Comparison of ENCODE assay signal across 22 cellular contexts in genomic region chr7:30175171-30175570, GRCh38. TPM values are rescaled to one million over a fixed set of nuclear protein-coding genes. Genes with fewer than 3 reads are reported as not detected.
DNase-seq lines count a peak whose midpoint lies in the region; ATAC-seq and TF ChIP-seq lines count a peak whose summit lies in the region.
"Had no signal": no experiment of that assay in that cellular context is flagged by ENCODE, and none has a peak within 500 bp of the region (broad histone marks: within the 10 kb centered on the region; RNA-seq: fewer than 3 reads in every experiment).

No MANE protein-coding gene starts in this region.

- 74% methylated on average over 4 of the region's 4 CpGs for WGBS in esophagus muscularis mucosa

- H3K9me3 ChIP-seq in esophagus muscularis mucosa = no peaks in the 10 kb centered on the region
- H3K9me3 ChIP-seq: heart right ventricle, left lung, right atrium auricular region, upper lobe of right lung had no signal

- TF ChIP-seq EP300 in esophagus muscularis mucosa (IDR thresholded peaks at IDR 0.05) = no peak

- H3K4me3 ChIP-seq in esophagus muscularis mucosa = no peak overlapping the region
- H3K4me3 ChIP-seq: heart right ventricle, left lung, right atrium auricular region, upper lobe of right lung had no signal

- H3K4me1 ChIP-seq in esophagus muscularis mucosa = peaks cover 49 to 92% (median 69%) of the 10 kb centered on the region in 4 donors

- no peaks in the 10 kb centered on the region for H3K36me3 ChIP-seq in esophagus muscularis mucosa
- H3K36me3 ChIP-seq: heart right ventricle, left lung, right atrium auricular region, upper lobe of right lung had no signal

- TF ChIP-seq POLR2A in esophagus muscularis mucosa (IDR thresholded peaks at IDR 0.05; ENCODE audit: low read depth) = no peak

- TF ChIP-seq CTCF in esophagus muscularis mucosa (IDR thresholded peaks at IDR 0.05) = no peak

- no peak for DNase-seq in Right ventricle myocardium superior
- no peak for DNase-seq in left ventricle myocardium superior
- DNase-seq in NCI-H2107 treated with DMSO at 0.1 percent for 48 hours (lab: John Stamatoyannopoulos, UW; ENCODE audit: unreplicated experiment) = peak; percentile 78
- DNase-seq in esophagus muscularis mucosa (ENCODE audit: extremely low spot score) = no peak
- no peak for DNase-seq in left lobe of liver (ENCODE audit: low spot score)
- DNase-seq in stimulated activated CD8-positive, alpha-beta memory T cell treated with anti-CD3 and anti-CD28 coated beads, Interleukin-4, amount 100 ng/mL, for 48 hours = no peak
- no peak for DNase-seq in activated CD4-positive, alpha-beta T cell treated with anti-CD3 and anti-CD28 coated beads for 4 hours
- DNase-seq: activated CD4-positive, CD25-positive, alpha-beta regulatory T cell treated with anti-CD3 and anti-CD28 coated beads, Interleukin-2, amount 50 U/mL, for 72 hours; activated T-cell treated with anti-CD3 and anti-CD28 coated beads, Interleukin-2, amount 50 U/mL, for 1 hour; heart right ventricle; left lung; natural killer cell; NCI-H1930; NCI-H526 treated with DMSO at 0.1 percent for 48 hours; stimulated activated CD4-positive, alpha-beta T cell treated with anti-CD3 and anti-CD28 coated beads, Interleukin-12 subunit alpha, Interleukin-12 subunit beta, amount 100 ng/mL, for 4 hours; stimulated activated CD4-positive, alpha-beta T cell treated with anti-CD3 and anti-CD28 coated beads, Interleukin-4, amount 100 ng/mL, for 4 hours; stimulated activated naive CD8-positive, alpha-beta T cell treated with anti-CD3 and anti-CD28 coated beads, Interleukin-15, amount 100 ng/mL, for 72 hours; upper lobe of right lung had no signal

- ATAC-seq in Right ventricle myocardium superior (ENCODE audit: poor library complexity) (peak; percentile 20), left ventricle myocardium superior (no peak), left lobe of liver (no peak), GM18861 (IDR thresholded peaks at IDR 0.05; ENCODE audit: unreplicated experiment) (no peak)
- ATAC-seq: heart right ventricle; left lung; natural killer cell; stimulated activated naive CD8-positive, alpha-beta T cell treated with anti-CD3 and anti-CD28 coated beads, Interleukin-15, amount 100 ng/mL, for 72 hours; upper lobe of right lung had no signal

- intact Hi-C loops in Right ventricle myocardium superior (cut with DNase I) = loop anchor here (10.0 kb wide), 1 partner anchor 80 kb away; no protein-coding TSS in a partner anchor
- intact Hi-C loops in left ventricle myocardium superior (cut with micrococcal nuclease) = no loop called here
- intact Hi-C loops in esophagus muscularis mucosa (cut with DNase I) = no loop called here

- no peaks in the 10 kb centered on the region for H3K27me3 ChIP-seq in esophagus muscularis mucosa
- H3K27me3 ChIP-seq: heart right ventricle, left lung, right atrium auricular region, upper lobe of right lung had no signal

- peak overlapping the region; percentile 48 to 84 (median 81) for H3K27ac ChIP-seq in esophagus muscularis mucosa (replicated peaks in 1 of 4)
- H3K27ac ChIP-seq: C4-2B, KMS-11, left lung, right atrium auricular region, upper lobe of right lung had no signal

RNA-seq across cellular contexts. Expression of gene MTURN, which starts 40.4 kb away (rescaled TPM):
- total RNA-seq in Right ventricle myocardium superior (17.7 TPM), left ventricle myocardium superior (18.8 TPM), esophagus muscularis mucosa (100 to 1,000 TPM; 158 to 249 (median 196) TPM), left lobe of liver (2.8 TPM)
